Comparison of ENCODE assay signal across 28 cellular contexts in the genomic region with DNA sequence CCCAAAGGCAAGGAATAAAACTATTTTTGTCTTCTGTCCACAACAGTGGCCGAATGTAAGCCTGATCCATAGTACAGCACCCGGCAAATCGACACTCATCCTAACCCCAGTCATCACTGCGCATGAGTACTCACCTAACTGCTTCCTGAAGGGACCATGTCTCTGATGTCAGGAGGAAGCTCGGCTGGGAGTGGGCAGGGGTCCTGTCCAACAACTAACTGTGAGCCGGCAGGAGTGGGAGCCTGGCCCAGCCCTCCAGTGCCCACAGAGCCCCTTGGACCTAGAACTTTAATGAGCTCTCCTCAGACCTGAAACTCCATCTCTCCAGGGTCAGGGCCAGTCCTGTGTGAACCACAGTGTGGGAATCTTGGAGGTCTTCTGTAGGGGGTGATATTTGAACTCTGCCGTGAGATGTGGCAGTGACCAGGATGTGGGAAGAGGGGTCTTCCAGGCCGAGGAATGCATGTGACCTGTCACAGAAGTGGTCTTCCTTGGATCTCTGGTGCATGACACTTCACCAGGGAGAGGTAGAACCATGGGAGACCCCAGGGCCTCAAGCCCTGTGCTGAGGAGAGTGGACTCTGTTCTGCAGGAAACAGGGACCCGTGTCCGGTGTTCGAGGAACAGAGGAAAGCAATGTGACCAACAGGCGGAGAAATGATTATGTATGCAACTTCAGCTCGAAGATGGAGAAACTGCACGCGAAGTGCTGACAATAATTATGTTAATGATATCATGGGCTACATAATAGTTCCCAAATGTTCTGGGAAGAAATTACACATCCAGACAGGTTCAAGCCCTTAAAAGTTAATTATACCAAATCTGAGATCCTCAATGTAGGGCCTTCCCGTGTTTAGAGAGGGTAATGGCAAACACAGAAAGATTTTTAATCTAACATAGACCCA.
"Had no signal": no experiment of that assay in that cellular context is flagged by ENCODE, and none has a peak within 500 bp of the region (broad histone marks: within the 10 kb centered on the region; RNA-seq: fewer than 3 reads in every experiment).

No MANE protein-coding gene starts in this region.

- H3K4me1 ChIP-seq: gastrocnemius medialis, parathyroid adenoma, prostate gland, right atrium auricular region, suprapubic skin, transverse colon had no signal

- H3K9me3 ChIP-seq: gastrocnemius medialis, mucosa of descending colon, neutrophil, prostate gland, right atrium auricular region, transverse colon had no signal

- H3K36me3 ChIP-seq: gastrocnemius medialis, neutrophil, prostate gland, right atrium auricular region, suprapubic skin, transverse colon had no signal

- H3K27me3 Mint-ChIP-seq: effector memory CD8-positive, alpha-beta T cell; stimulated activated naive CD8-positive, alpha-beta T cell treated with anti-CD3 and anti-CD28 coated beads, Interleukin-15, amount 100 ng/mL, for 72 hours had no signal

- H3K4me3 Mint-ChIP-seq: effector memory CD8-positive, alpha-beta T cell; memory B cell; naive B cell; natural killer cell treated with Interleukin-12 subunit alpha and Interleukin-12 subunit beta and Interleukin-15 and Interleukin-18, amount 100 ng/mL, for 72 hours; neural crest cell; stimulated activated naive CD8-positive, alpha-beta T cell treated with anti-CD3 and anti-CD28 coated beads, Interleukin-15, amount 100 ng/mL, for 72 hours had no signal

- DNase-seq: dermis blood vessel endothelial cell; effector memory CD8-positive, alpha-beta T cell; erythroblast; foreskin fibroblast; gastrocnemius medialis; kidney; mucosa of descending colon; naive B cell; stimulated activated CD4-positive, alpha-beta T cell treated with anti-CD3 and anti-CD28 coated beads, Interleukin-12 subunit alpha, Interleukin-12 subunit beta, amount 100 ng/mL, for 4 hours; stimulated activated CD4-positive, alpha-beta T cell treated with anti-CD3 and anti-CD28 coated beads, Interleukin-1b, Interleukin-23, amount 100 ng/mL, for 48 hours; stimulated activated CD4-positive, alpha-beta T cell treated with anti-CD3 and anti-CD28 coated beads, Interleukin-4, amount 100 ng/mL, for 1 hour; stimulated activated CD8-positive, alpha-beta memory T cell treated with anti-CD3 and anti-CD28 coated beads, Interleukin-4, amount 100 ng/mL, for 48 hours; stimulated activated naive CD4-positive, alpha-beta T cell; stimulated activated naive CD8-positive, alpha-beta T cell treated with anti-CD3 and anti-CD28 coated beads, Interleukin-15, amount 100 ng/mL, for 72 hours; transverse colon had no signal

- ATAC-seq: effector memory CD8-positive, alpha-beta T cell; gastrocnemius medialis; left lobe of liver; mucosa of descending colon; natural killer cell treated with Interleukin-12 subunit alpha and Interleukin-12 subunit beta and Interleukin-15 and Interleukin-18, amount 100 ng/mL, for 72 hours; sciatic nerve; stimulated activated naive CD8-positive, alpha-beta T cell treated with anti-CD3 and anti-CD28 coated beads, Interleukin-15, amount 100 ng/mL, for 72 hours had no signal

- H3K27me3 ChIP-seq: right atrium auricular region, transverse colon had no signal

- H3K27ac ChIP-seq: coronary artery, gastrocnemius medialis, neutrophil, parathyroid adenoma, prostate gland, right atrium auricular region, suprapubic skin, transverse colon had no signal

- H3K9me3 Mint-ChIP-seq: effector memory CD8-positive, alpha-beta T cell; memory B cell; natural killer cell treated with Interleukin-12 subunit alpha and Interleukin-12 subunit beta and Interleukin-15 and Interleukin-18, amount 100 ng/mL, for 72 hours had no signal

- H3K27ac Mint-ChIP-seq: effector memory CD8-positive, alpha-beta T cell; memory B cell; naive B cell; natural killer cell treated with Interleukin-12 subunit alpha and Interleukin-12 subunit beta and Interleukin-15 and Interleukin-18, amount 100 ng/mL, for 72 hours; stimulated activated naive CD8-positive, alpha-beta T cell treated with anti-CD3 and anti-CD28 coated beads, Interleukin-15, amount 100 ng/mL, for 72 hours had no signal

- H3K36me3 Mint-ChIP-seq: naive B cell; natural killer cell treated with Interleukin-12 subunit alpha and Interleukin-12 subunit beta and Interleukin-15 and Interleukin-18, amount 100 ng/mL, for 72 hours had no signal

- H3K4me3 ChIP-seq: coronary artery, gastrocnemius medialis, lung, mucosa of descending colon, prostate gland, right atrium auricular region, smooth muscle cell, suprapubic skin, transverse colon had no signal

- H3K4me1 Mint-ChIP-seq: memory B cell; naive B cell; neural crest cell; stimulated activated naive CD8-positive, alpha-beta T cell treated with anti-CD3 and anti-CD28 coated beads, Interleukin-15, amount 100 ng/mL, for 72 hours had no signal
